Comparison of ENCODE assay signal across 9 cellular contexts in the genomic region with DNA sequence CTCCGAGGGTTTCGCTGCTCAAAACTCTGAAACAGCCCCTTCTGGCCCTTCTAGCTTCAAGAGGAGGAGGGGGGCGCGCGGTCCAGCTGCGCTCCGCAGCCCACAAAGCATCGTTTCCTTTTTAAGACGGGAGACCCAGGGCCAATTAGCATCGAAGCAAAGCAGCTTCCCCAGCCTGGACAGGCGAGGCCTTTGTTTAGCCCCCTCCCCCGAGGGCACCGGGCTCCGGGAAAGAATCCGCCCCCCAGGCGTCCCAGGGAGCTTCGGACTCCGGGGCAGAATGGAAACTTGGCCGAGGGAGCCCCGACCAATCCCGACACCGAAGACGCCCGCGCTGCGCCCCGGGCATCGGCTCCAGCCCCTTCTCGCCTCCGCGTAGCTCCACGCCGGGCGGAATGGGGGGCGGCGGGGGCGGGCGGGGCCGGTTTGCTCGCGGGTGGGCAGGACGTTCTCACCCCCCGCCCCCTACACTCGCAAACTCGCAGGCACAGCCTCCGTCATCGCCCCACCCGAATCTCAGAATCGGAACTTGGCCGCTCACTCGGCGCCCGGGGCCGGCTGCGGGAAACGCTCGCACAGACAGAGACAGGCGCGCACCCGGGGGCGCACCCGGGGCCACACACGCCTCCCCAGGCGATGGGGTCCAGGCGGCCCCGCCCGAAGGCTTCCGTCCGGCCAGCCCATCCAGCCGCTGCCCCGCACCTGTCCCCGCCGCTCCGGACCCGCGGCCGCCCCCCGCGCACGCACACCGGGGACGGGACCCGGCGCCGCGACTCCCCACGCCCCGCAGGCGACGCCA. TPM values are rescaled to one million over a fixed set of nuclear protein-coding genes. Genes with fewer than 3 reads are reported as not detected.
A peak's percentile ranks its signal among the peaks of the same experiment; 100 is the strongest.
DNase-seq lines count a peak whose midpoint lies in the region; ATAC-seq, FAIRE-seq and TF ChIP-seq lines count a peak whose summit lies in the region.
"Had no signal": no experiment of that assay in that cellular context is flagged by ENCODE, and none has a peak within 500 bp of the region (broad histone marks: within the 10 kb centered on the region; RNA-seq: fewer than 3 reads in every experiment).

No MANE protein-coding gene starts in this region.

- H3K27me3 ChIP-seq in GM23248 (replicated peaks; ENCODE audit: insufficient read depth), result peaks cover 25% of the 10 kb centered on the region
- H3K27me3 ChIP-seq in dorsolateral prefrontal cortex, result peaks cover 0 to 68% (median 36%) of the 10 kb centered on the region in 45 donors
- peaks cover 3% of the 10 kb centered on the region for H3K27me3 ChIP-seq in parathyroid adenoma (ENCODE audit: control insufficient read depth, insufficient read depth, low read length)

- H3K27ac ChIP-seq in GM23248 (no peak overlapping the region), dorsolateral prefrontal cortex (peak overlapping the region in 13 of 59 donors; percentile 1 to 52 (median 27)), parathyroid adenoma (no peak overlapping the region)

- H4K20me1 ChIP-seq in GM23248 (ENCODE audit: insufficient read depth), result no peaks in the 10 kb centered on the region

- no peak for ATAC-seq in mucosa of descending colon
- ATAC-seq: K562 had no signal

- no peaks in the 10 kb centered on the region for H3K9me2 ChIP-seq in GM23248 (ENCODE audit: insufficient read depth)

- H3K4me1 ChIP-seq in GM23248 (ENCODE audit: insufficient read depth) (no peaks in the 10 kb centered on the region), parathyroid adenoma (peaks cover 10% of the 10 kb centered on the region), mucosa of descending colon (ENCODE audit: low read depth) (peaks cover 3% of the 10 kb centered on the region)

- in situ Hi-C loops in GM23248 (cut with MboI), result no loop called here

- WGBS in GM23248 (ENCODE audit: low coverage in 1 of 2, low lambda C conversion rate in 2 of 2, missing lambda C conversion rate in 2 of 2), 2 experiments, result 2 to 4% methylated on average over 47 to 62 of the region's 90 CpGs

- TF ChIP-seq CTCF in dorsolateral prefrontal cortex (IDR thresholded peaks at IDR 0.05 in 54 of 56, conservative IDR thresholded peaks at IDR 0.05 in 2 of 56; ENCODE audit: low read depth in 1 of 56, partially characterized antibody in 56 of 56) (no peak), parathyroid adenoma (IDR thresholded peaks at IDR 0.05) (no peak), mucosa of descending colon (IDR thresholded peaks at IDR 0.05) (no peak)

- H2AFZ ChIP-seq in GM23248 (no peak overlapping the region), parathyroid adenoma (peak overlapping the region; percentile 28)

- H3K4me3 ChIP-seq in GM23248, result no peak overlapping the region
- peak overlapping the region in 58 of 59 donors; percentile 7 to 63 (median 44) for H3K4me3 ChIP-seq in dorsolateral prefrontal cortex
- H3K4me3 ChIP-seq in parathyroid adenoma (ENCODE audit: low read depth, low read length), result no peak overlapping the region
- H3K4me3 ChIP-seq in mucosa of descending colon, result no peak overlapping the region
- H3K4me3 ChIP-seq: K562 had no signal

- no peaks in the 10 kb centered on the region for H3F3A ChIP-seq in GM23248 (ENCODE audit: insufficient read depth)

- no peak overlapping the region for H3K9ac ChIP-seq in GM23248
- no peak overlapping the region for H3K9ac ChIP-seq in parathyroid adenoma

- no peak for TF ChIP-seq POLR2A in GM12891 (IDR thresholded peaks at IDR 0.05; ENCODE audit: low read depth, low read length)

- H3K79me2 ChIP-seq in GM23248 (ENCODE audit: insufficient read depth), result no peaks in the 10 kb centered on the region
- no peaks in the 10 kb centered on the region for H3K79me2 ChIP-seq in parathyroid adenoma

- H3K4me2 ChIP-seq in GM23248 (ENCODE audit: unreplicated experiment) (no peak overlapping the region), parathyroid adenoma (ENCODE audit: low read length) (peak overlapping the region; percentile 16)

- H3K9me3 ChIP-seq in GM23248 (ENCODE audit: low read depth), result no peaks in the 10 kb centered on the region
- no peaks in the 10 kb centered on the region for H3K9me3 ChIP-seq in parathyroid adenoma (ENCODE audit: control insufficient read depth, low read length)
- H3K9me3 ChIP-seq in mucosa of descending colon, result no peaks in the 10 kb centered on the region

- DNase-seq in GM23248 (peak; percentile 36), dorsolateral prefrontal cortex (peak in 2 of 10 donors; percentile 39 to 44), GM12891 (ENCODE audit: insufficient read length, low spot score) (no peak), GM19238 (ENCODE audit: insufficient read length, low spot score) (no peak), mucosa of descending colon (no peak)
- DNase-seq: SIG-M5; stimulated activated CD4-positive, alpha-beta T cell treated with anti-CD3 and anti-CD28 coated beads, Interleukin-2, amount 100 ng/mL, for 48 hours had no signal

- FAIRE-seq in GM12891 (lab: Jason Lieb, UNC), result no peak
- FAIRE-seq: K562 had no signal

- intact Hi-C loops in dorsolateral prefrontal cortex (cut with DNase I), result no loop called here
- intact Hi-C loops in mucosa of descending colon (cut with DNase I, micrococcal nuclease), result no loop called here

- H3K36me3 ChIP-seq in GM23248 (ENCODE audit: low read depth), result no peaks in the 10 kb centered on the region
- no peaks in the 10 kb centered on the region for H3K36me3 ChIP-seq in parathyroid adenoma (ENCODE audit: control insufficient read depth, insufficient read depth, low read length)
- no peaks in the 10 kb centered on the region for H3K36me3 ChIP-seq in mucosa of descending colon (ENCODE audit: low read depth)

TF ChIP-seq in GM12891, 5 proteins besides CTCF, POLR2A, EP300 and RAD21:
- TF ChIP-seq SPI1 (IDR thresholded peaks at IDR 0.05; ENCODE audit: low read depth, low read length) (no peak), PAX5 (IDR thresholded peaks at IDR 0.05; ENCODE audit: insufficient read depth, low read length, severe bottlenecking) (no peak), POU2F2 (IDR thresholded peaks at IDR 0.05; ENCODE audit: low read depth, low read length) (no peak), TAF1 (IDR thresholded peaks at IDR 0.05; ENCODE audit: low read depth, low read length) (no peak), POLR2AphosphoS5 (IDR thresholded peaks at IDR 0.05; ENCODE audit: low read depth, low read length) (no peak)

RNA-seq across cellular contexts. Expression of a gene that starts 0.6 kb away (rescaled TPM):
- total RNA-seq in GM23248 (2014; rRNA removed; shearing (Covaris generic)), result not detected in 2 replicates
- not detected in 2 replicates for polyA plus RNA-seq in GM23248 (2016; fragmentation: Nextera tagmentation; extraction: Ambion mirVana)
- 10 to 100 TPM in 102 of 120 experiments, 1 to 10 TPM in 18; 5.4 to 44.1 (median 16.7) TPM for total RNA-seq in dorsolateral prefrontal cortex
- not detected for polyA plus RNA-seq in GM12891 (2012; ENCODE audit: low read depth, missing spikeins)
- total RNA-seq in mucosa of descending colon, result 1 to 10 TPM in 1 of 3 donors, not detected in 2; 1.6 TPM
- total RNA-seq: K562 had no signal
- polyA plus RNA-seq: K562 had no signal

RNA-seq across cellular contexts. Expression of a gene that starts 17.9 kb away (rescaled TPM):
- not detected in 2 replicates for total RNA-seq in GM23248 (2014; rRNA removed; shearing (Covaris generic))
- polyA plus RNA-seq in GM23248 (2016; fragmentation: Nextera tagmentation; extraction: Ambion mirVana), result not detected in 2 replicates
- total RNA-seq in dorsolateral prefrontal cortex, result 1 to 10 TPM in 4 of 120 experiments, under 1 TPM in 27, not detected in 89; 0.22 to 1.3 (median 0.63) TPM
- polyA plus RNA-seq in GM12891 (2012; ENCODE audit: low read depth, missing spikeins), result 0.06 TPM
- under 1 TPM in 1 of 3 donors, not detected in 2; 0.22 TPM for total RNA-seq in mucosa of descending colon

RNA-seq across cellular contexts. Expression of a gene that starts 19.0 kb away (rescaled TPM):
- 88.5 and 105 TPM in 2 replicates for total RNA-seq in GM23248 (2014; rRNA removed; shearing (Covaris generic))
- polyA plus RNA-seq in GM23248 (2016; fragmentation: Nextera tagmentation; extraction: Ambion mirVana), result 59.9 and 69.0 TPM in 2 replicates
- total RNA-seq in dorsolateral prefrontal cortex (100 to 1,000 TPM in 101 of 120 experiments, 10 to 100 TPM in 19; 89.0 to 166 (median 113) TPM), mucosa of descending colon (10 to 100 TPM; 76.5 to 85.8 (median 82.4) TPM)
- polyA plus RNA-seq in GM12891 (2012; ENCODE audit: low read depth, missing spikeins), result 36.5 TPM

RNA-seq across cellular contexts. Expression of a gene that starts 37.7 kb away (rescaled TPM):
- total RNA-seq in GM23248 (2014; rRNA removed; shearing (Covaris generic)), result 20.4 and 22.5 TPM in 2 replicates
- 16.7 and 26.0 TPM in 2 replicates for polyA plus RNA-seq in GM23248 (2016; fragmentation: Nextera tagmentation; extraction: Ambion mirVana)
- 10 to 100 TPM; 31.4 to 71.9 (median 38.9) TPM for total RNA-seq in dorsolateral prefrontal cortex
- polyA plus RNA-seq in GM12891 (2012; ENCODE audit: low read depth, missing spikeins), result 15.7 TPM
- total RNA-seq in mucosa of descending colon, result 10 to 100 TPM; 32.0 to 37.2 (median 34.2) TPM

RNA-seq across cellular contexts. Expression of a gene that starts 39.3 kb away (rescaled TPM):
- not detected in 2 replicates for total RNA-seq in GM23248 (2014; rRNA removed; shearing (Covaris generic))
- polyA plus RNA-seq in GM23248 (2016; fragmentation: Nextera tagmentation; extraction: Ambion mirVana), result not detected in 2 replicates
- 10 to 100 TPM in 65 of 120 experiments, 1 to 10 TPM in 55; 4.1 to 32.2 (median 10.4) TPM for total RNA-seq in dorsolateral prefrontal cortex
- polyA plus RNA-seq in GM12891 (2012; ENCODE audit: low read depth, missing spikeins), result not detected
- total RNA-seq in mucosa of descending colon, result not detected
- total RNA-seq: K562 had no signal
- polyA plus RNA-seq: K562 had no signal

Comparison
In these comparisons a context has a peak if more than half of its experiments do, and no peak if none do; other contexts are left out.
1. H3K4me3 ChIP-seq: peak in dorsolateral prefrontal cortex (58 of 59); none in GM23248 (single experiment), parathyroid adenoma (single experiment) and mucosa of descending colon (single experiment).